ENCODE assay signal across 1 cellular context in the genomic region with DNA sequence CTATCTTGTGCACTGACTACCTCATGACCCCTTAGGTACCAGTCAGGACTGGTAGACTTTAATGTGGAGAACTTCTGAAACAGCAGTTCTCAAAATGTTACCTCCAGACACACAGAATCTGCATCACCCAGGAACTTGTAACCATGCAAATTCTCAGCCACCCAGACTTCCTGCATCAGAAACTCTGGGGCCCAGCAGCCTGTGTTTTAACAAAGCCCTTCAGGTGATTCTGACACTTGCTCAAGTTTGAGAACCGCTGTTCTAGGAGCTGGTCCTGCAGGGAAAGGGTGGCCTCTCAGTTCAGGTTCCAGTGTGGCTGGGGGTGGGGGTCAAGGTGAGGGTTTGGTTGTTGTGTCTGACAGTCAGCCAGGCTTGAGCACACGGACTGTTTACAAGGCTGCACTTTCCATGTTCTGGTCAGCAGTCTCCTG.
TF ChIP-seq lines count a peak whose summit lies in the region.

No MANE protein-coding gene starts in this region.

TF ChIP-seq in HepG2, 621 proteins besides CTCF, POLR2A, EP300 and RAD21:
- TF ChIP-seq ZNF644 (CRISPR knock-in tag; IDR thresholded peaks at IDR 0.05; ENCODE audit: low read depth) (no peak), ELF1 (CRISPR knock-in tag; IDR thresholded peaks at IDR 0.05) (no peak), ZFX (CRISPR knock-in tag; IDR thresholded peaks at IDR 0.05; ENCODE audit: low read depth) (no peak), ZNF790 (CRISPR knock-in tag; IDR thresholded peaks at IDR 0.05; ENCODE audit: borderline replicate concordance) (no peak), RARA (CRISPR knock-in tag; IDR thresholded peaks at IDR 0.05) (peak; percentile 42; the same call in 1 of the 2 replicates), ARNT (IDR thresholded peaks at IDR 0.05) (no peak), ZNF160 (CRISPR knock-in tag; IDR thresholded peaks at IDR 0.05) (no peak), ZNF253 (CRISPR knock-in tag; IDR thresholded peaks at IDR 0.05; ENCODE audit: borderline replicate concordance) (no peak), KDM1A (CRISPR knock-in tag; IDR thresholded peaks at IDR 0.05) (no peak)
